ENCODE assay signal across 8 cellular contexts in genomic region chr16:30896890-30897730, GRCh38. TPM values are rescaled to one million over a fixed set of nuclear protein-coding genes. Genes with fewer than 3 reads are reported as not detected.
DNase-seq lines count a peak whose midpoint lies in the region; ATAC-seq, FAIRE-seq and TF ChIP-seq lines count a peak whose summit lies in the region.

No MANE protein-coding gene starts in this region.

- H3K27me3 ChIP-seq in keratinocyte (ENCODE audit: control insufficient read depth, extremely low read depth, insufficient read depth, low read length): no peaks in the 10 kb centered on the region

- H3K36me3 ChIP-seq in keratinocyte (ENCODE audit: control insufficient read depth in 2 of 2, extremely low read depth in 1 of 2, insufficient read depth in 2 of 2, low read length in 2 of 2): peaks cover 0 to 5% of the 10 kb centered on the region in 2 experiments

- peak overlapping the region; percentile 49 to 81 (median 77) for H3K4me3 ChIP-seq in keratinocyte (ENCODE audit: control insufficient read depth in 2 of 3, extremely low read depth in 1 of 3, insufficient read depth in 2 of 3, low read depth in 1 of 3, low read length in 3 of 3)

- peaks cover 10% of the 10 kb centered on the region for H3K79me2 ChIP-seq in keratinocyte (ENCODE audit: control insufficient read depth, insufficient read depth, low read length)

- DNase-seq in AG09319 (ENCODE audit: extremely low read depth, low read depth): peak; percentile 72
- peak; percentile 34 for DNase-seq in NCI-H2029 treated with DMSO at 0.1 percent for 48 hours (lab: John Stamatoyannopoulos, UW)
- DNase-seq in activated CD4-positive, alpha-beta T cell treated with anti-CD3 and anti-CD28 coated beads for 1 hour: peak; percentile 64
- DNase-seq in cerebellar cortex (ENCODE audit: low spot score): peak; percentile 93
- peak; percentile 48 for DNase-seq in keratinocyte (ENCODE audit: low read depth, low spot score)
- DNase-seq in stimulated activated CD4-positive, alpha-beta T cell treated with anti-CD3 and anti-CD28 coated beads, Interleukin-12 subunit alpha, Interleukin-12 subunit beta, amount 100 ng/mL, for 4 hours: peak; percentile 82

- FAIRE-seq in keratinocyte (lab: Jason Lieb, UNC): no peak

- H3K4me2 ChIP-seq in keratinocyte (ENCODE audit: control insufficient read depth, extremely low read depth, insufficient read depth, low read depth, low read length): peak overlapping the region; percentile 89

- no peaks in the 10 kb centered on the region for H3K9me3 ChIP-seq in keratinocyte (ENCODE audit: control insufficient read depth, low read depth, low read length)

- TF ChIP-seq CTCF in AG09319 (IDR thresholded peaks at IDR 0.05; ENCODE audit: low read depth, low read length) (no peak), keratinocyte (optimal IDR thresholded peaks at IDR 0.05 in 1 of 3, IDR thresholded peaks at IDR 0.05 in 1 of 3, conservative IDR thresholded peaks at IDR 0.05 in 1 of 3; ENCODE audit: extremely low read depth in 1 of 3, insufficient read depth in 2 of 3, low read length in 3 of 3) (no peak)

- dilution Hi-C loops in keratinocyte (cut with MboI; ENCODE audit: extremely low pct_ligation_motif_present, low sequenced_read_pairs): loop anchor here (25.0 kb wide), 1 partner anchor 110 kb away; the partner anchor contains the start of gene ZNF629

- H3K9me1 ChIP-seq in keratinocyte (ENCODE audit: control insufficient read depth, extremely low read depth, insufficient read depth, low read length): peaks cover 2% of the 10 kb centered on the region

- H2AFZ ChIP-seq in keratinocyte (ENCODE audit: control insufficient read depth, low read length): peak overlapping the region; percentile 59

- ATAC-seq in GM21529 (IDR thresholded peaks at IDR 0.05; ENCODE audit: unreplicated experiment): peak; percentile 41
- no peak for ATAC-seq in GM18861 (IDR thresholded peaks at IDR 0.05; ENCODE audit: unreplicated experiment)

- no peaks in the 10 kb centered on the region for H4K20me1 ChIP-seq in keratinocyte (ENCODE audit: control insufficient read depth, extremely low read depth, insufficient read depth, low read length)

- peaks cover 39% of the 10 kb centered on the region for H3K4me1 ChIP-seq in keratinocyte (ENCODE audit: control insufficient read depth, extremely low read depth, insufficient read depth, low read length)

- peak overlapping the region; percentile 93 for H3K27ac ChIP-seq in keratinocyte (ENCODE audit: control insufficient read depth, insufficient read depth, low read length)

- peak overlapping the region; percentile 88 for H3K9ac ChIP-seq in keratinocyte (ENCODE audit: control insufficient read depth, extremely low read depth, insufficient read depth, low read length)

RNA-seq across cellular contexts. Expression of gene CTF1, which starts 0.7 kb away (rescaled TPM):
- 2.1 to 3.2 TPM (median 2.6 TPM) in 3 replicates for polyA plus RNA-seq in keratinocyte
- 0.27 TPM for polyA plus RNA-seq in keratinocyte (2011; ENCODE audit: low read depth)
- 3.6 and 5.4 TPM in 2 replicates for polyA plus RNA-seq in keratinocyte (2011; cell fraction: cytosol; rRNA removed)
- polyA plus RNA-seq in keratinocyte (2011; cell fraction: nucleus; rRNA removed): 4.5 and 5.8 TPM in 2 replicates
- polyA plus RNA-seq in keratinocyte (2012; ENCODE audit: low replicate concordance): 1.3 and 2.6 TPM in 2 replicates
- 2.7 to 4.2 TPM (median 2.7 TPM) in 3 replicates for polyA minus RNA-seq in keratinocyte
- polyA minus RNA-seq in keratinocyte (2011; cell fraction: cytosol; rRNA and poly(A)+ RNA removed): 2.7 TPM
- 0.53 and 1.6 TPM in 2 replicates for polyA minus RNA-seq in keratinocyte (2011; cell fraction: nucleus; rRNA and poly(A)+ RNA removed)

RNA-seq across cellular contexts. Expression of gene BCL7C, which starts 3.2 kb away (rescaled TPM):
- 18.5 to 22.4 TPM (median 19.2 TPM) in 3 replicates for polyA plus RNA-seq in keratinocyte
- polyA plus RNA-seq in keratinocyte (2011; ENCODE audit: low read depth): 8.7 TPM
- 13.6 and 19.0 TPM in 2 replicates for polyA plus RNA-seq in keratinocyte (2011; cell fraction: cytosol; rRNA removed)
- 5.0 and 7.4 TPM in 2 replicates for polyA plus RNA-seq in keratinocyte (2011; cell fraction: nucleus; rRNA removed)
- 16.9 and 20.2 TPM in 2 replicates for polyA plus RNA-seq in keratinocyte (2012; ENCODE audit: low replicate concordance)
- 4.5 to 7.5 TPM (median 5.8 TPM) in 3 replicates for polyA minus RNA-seq in keratinocyte
- 14.6 TPM for polyA minus RNA-seq in keratinocyte (2011; cell fraction: cytosol; rRNA and poly(A)+ RNA removed)
- polyA minus RNA-seq in keratinocyte (2011; cell fraction: nucleus; rRNA and poly(A)+ RNA removed): 3.0 and 5.2 TPM in 2 replicates

RNA-seq across cellular contexts. Expression of gene FBXL19, which starts 26.3 kb away (rescaled TPM):
- 9.6 to 15.0 TPM (median 10.2 TPM) in 3 replicates for polyA plus RNA-seq in keratinocyte
- 2.2 TPM for polyA plus RNA-seq in keratinocyte (2011; ENCODE audit: low read depth)
- 5.7 and 16.5 TPM in 2 replicates for polyA plus RNA-seq in keratinocyte (2011; cell fraction: cytosol; rRNA removed)
- 24.0 and 32.9 TPM in 2 replicates for polyA plus RNA-seq in keratinocyte (2011; cell fraction: nucleus; rRNA removed)
- 8.3 and 25.1 TPM in 2 replicates for polyA plus RNA-seq in keratinocyte (2012; ENCODE audit: low replicate concordance)
- polyA minus RNA-seq in keratinocyte: 8.6 to 28.7 TPM (median 11.7 TPM) in 3 replicates
- polyA minus RNA-seq in keratinocyte (2011; cell fraction: cytosol; rRNA and poly(A)+ RNA removed): 46.2 TPM
- polyA minus RNA-seq in keratinocyte (2011; cell fraction: nucleus; rRNA and poly(A)+ RNA removed): 18.1 and 25.4 TPM in 2 replicates

RNA-seq across cellular contexts. Expression of gene ORAI3, which starts 51.8 kb away (rescaled TPM):
- 8.1 to 12.7 TPM (median 10.8 TPM) in 3 replicates for polyA plus RNA-seq in keratinocyte
- polyA plus RNA-seq in keratinocyte (2011; ENCODE audit: low read depth): 2.3 TPM
- polyA plus RNA-seq in keratinocyte (2011; cell fraction: cytosol; rRNA removed): 10.3 and 13.2 TPM in 2 replicates
- 16.6 and 23.6 TPM in 2 replicates for polyA plus RNA-seq in keratinocyte (2011; cell fraction: nucleus; rRNA removed)
- 8.0 and 11.6 TPM in 2 replicates for polyA plus RNA-seq in keratinocyte (2012; ENCODE audit: low replicate concordance)
- 11.8 to 14.7 TPM (median 13.6 TPM) in 3 replicates for polyA minus RNA-seq in keratinocyte
- 10.6 TPM for polyA minus RNA-seq in keratinocyte (2011; cell fraction: cytosol; rRNA and poly(A)+ RNA removed)
- 12.5 and 14.9 TPM in 2 replicates for polyA minus RNA-seq in keratinocyte (2011; cell fraction: nucleus; rRNA and poly(A)+ RNA removed)

Comparison
In these comparisons a context has a peak if more than half of its experiments do, and no peak if none do; other contexts are left out.
1. DNase-seq: peak in every context shown above with its lines; median percentile 93 in cerebellar cortex; 82 in stimulated activated CD4-positive, alpha-beta T cell treated with anti-CD3 and anti-CD28 coated beads, Interleukin-12 subunit alpha, Interleukin-12 subunit beta, amount 100 ng/mL, for 4 hours; 72 in AG09319; 64 in activated CD4-positive, alpha-beta T cell treated with anti-CD3 and anti-CD28 coated beads for 1 hour; 48 in keratinocyte; 34 in NCI-H2029 treated with DMSO at 0.1 percent for 48 hours.